In the genomic region with DNA sequence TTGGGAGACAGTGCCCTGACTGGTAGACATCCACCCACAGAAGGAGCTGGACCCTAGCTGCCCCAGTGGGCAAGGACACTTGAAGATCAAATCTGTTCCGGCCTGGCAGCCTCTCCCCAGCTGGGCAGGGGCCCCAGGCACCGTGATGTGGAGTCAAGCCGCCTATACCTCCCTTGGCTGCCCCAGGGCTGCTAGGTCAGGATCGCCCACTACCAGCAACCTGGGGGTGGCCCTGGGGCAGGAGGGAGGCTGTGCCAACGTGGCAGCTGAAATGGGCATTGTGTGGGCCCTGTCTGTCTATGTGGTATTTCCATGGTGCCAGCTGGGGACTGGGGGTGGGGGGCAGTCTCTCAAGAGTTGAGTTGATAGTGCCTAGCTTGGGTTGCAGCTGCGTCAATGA, we compare ENCODE assay signal across 7 cellular contexts. TPM values are rescaled to one million over a fixed set of nuclear protein-coding genes. Genes with fewer than 3 reads are reported as not detected.
DNase-seq lines count a peak whose midpoint lies in the region; ATAC-seq and TF ChIP-seq lines count a peak whose summit lies in the region.

No MANE protein-coding gene starts in this region.

- H3K9ac ChIP-seq in liver (ENCODE audit: low read depth in 1 of 2, low read length in 2 of 2), result peak overlapping the region; percentile 80 to 90

- no peak for TF ChIP-seq CTCF in body of pancreas (IDR thresholded peaks at IDR 0.05)
- no peak for TF ChIP-seq CTCF in liver (IDR thresholded peaks at IDR 0.05; ENCODE audit: low read depth, low read length, missing input control)
- TF ChIP-seq CTCF in suprapubic skin (IDR thresholded peaks at IDR 0.05), result no peak

- H3K9me3 ChIP-seq in body of pancreas (no peaks in the 10 kb centered on the region), liver (ENCODE audit: control insufficient read depth in 4 of 4, low read length in 3 of 4) (no peaks in the 10 kb centered on the region), suprapubic skin (no peaks in the 10 kb centered on the region)

- H3K27me3 ChIP-seq in body of pancreas (no peaks in the 10 kb centered on the region), liver (ENCODE audit: control insufficient read depth in 4 of 4, insufficient read depth in 4 of 4, low read length in 3 of 4) (no peaks in the 10 kb centered on the region), suprapubic skin (no peaks in the 10 kb centered on the region)

- DNase-seq in Jurkat, Clone E6-1 (ENCODE audit: low read depth, low spot score), result no peak
- DNase-seq in body of pancreas (peak in 2 of 4 donors; percentile 27 to 47), suprapubic skin (ENCODE audit: low spot score in 2 of 2) (no peak), 8988T (no peak), epidermal melanocyte (ENCODE audit: insufficient read length, low spot score) (no peak), DMS53 treated with DMSO at 0.1 percent for 48 hours (lab: John Stamatoyannopoulos, UW; ENCODE audit: unreplicated experiment) (no peak)

- ATAC-seq in body of pancreas, result no peak

- TF ChIP-seq EP300 in suprapubic skin (IDR thresholded peaks at IDR 0.05), result no peak

- 13 to 20% methylated on average over 1 to 6 of the region's 6 CpGs for WGBS in body of pancreas, 2 donors
- 23% methylated on average over 6 of the region's 6 CpGs for WGBS in liver
- 17% methylated on average over 5 of the region's 6 CpGs for WGBS in suprapubic skin

- TF ChIP-seq POLR2A in body of pancreas (IDR thresholded peaks at IDR 0.05), result peak in 2 of 3 donors; percentile 11 to 15
- no peak for TF ChIP-seq POLR2A in suprapubic skin (IDR thresholded peaks at IDR 0.05)

- peaks cover 0 to 2% of the 10 kb centered on the region in 2 donors for H3K36me3 ChIP-seq in body of pancreas (replicated peaks in 1 of 2; ENCODE audit: insufficient read depth in 1 of 2, low read depth in 2 of 2)
- peaks cover 0 to 7% (median 5%) of the 10 kb centered on the region in 4 donors for H3K36me3 ChIP-seq in liver (ENCODE audit: control insufficient read depth in 4 of 4, insufficient read depth in 3 of 4, low read depth in 1 of 4, low read length in 3 of 4)
- peaks cover 28% of the 10 kb centered on the region for H3K36me3 ChIP-seq in suprapubic skin

- H3K4me3 ChIP-seq in Jurkat, Clone E6-1 (ENCODE audit: low read length), result peak overlapping the region; percentile 84
- H3K4me3 ChIP-seq in body of pancreas (peak overlapping the region; percentile 72 to 90), liver (ENCODE audit: low read depth in 1 of 3, low read length in 3 of 3) (peak overlapping the region; percentile 81 to 92 (median 83)), suprapubic skin (peak overlapping the region; percentile 73)

- no peak for TF ChIP-seq RAD21 in liver (IDR thresholded peaks at IDR 0.05)

- peaks cover 63% of the 10 kb centered on the region for H3K4me1 ChIP-seq in body of pancreas
- peaks cover 7 to 54% (median 45%) of the 10 kb centered on the region in 4 donors for H3K4me1 ChIP-seq in liver (ENCODE audit: control insufficient read depth in 4 of 4, insufficient read depth in 4 of 4, low read length in 3 of 4)
- peaks cover 46% of the 10 kb centered on the region for H3K4me1 ChIP-seq in suprapubic skin

- intact Hi-C loops in body of pancreas (cut with DNase I), result no loop called here

- H3K27ac ChIP-seq in body of pancreas (peak overlapping the region; percentile 82 to 96 (median 86)), liver (ENCODE audit: low read depth in 1 of 2, low read length in 2 of 2) (peak overlapping the region; percentile 81 to 82), suprapubic skin (peak overlapping the region; percentile 74)

TF ChIP-seq in liver, 16 proteins besides CTCF, POLR2A, EP300 and RAD21:
- no peak for TF ChIP-seq TAF1 (conservative IDR thresholded peaks at IDR 0.05)
- no peak for TF ChIP-seq FOXA2 (IDR thresholded peaks at IDR 0.05)
TF ChIP-seq in liver: peak in this region for 0.

RNA-seq across cellular contexts. Expression of a gene that starts 0.9 kb away (rescaled TPM):
- 38.9 TPM for polyA plus RNA-seq in Jurkat, Clone E6-1 (2012; ENCODE audit: insufficient read depth, insufficient read length)
- total RNA-seq in body of pancreas, result 100 to 1,000 TPM in 1 of 2 donors, 10 to 100 TPM in 1; 27.0 to 119 TPM
- 10 to 100 TPM in 1 of 2 donors, 1 to 10 TPM in 1; 8.6 to 24.5 TPM for total RNA-seq in liver
- polyA plus RNA-seq in liver, result 10 to 100 TPM; 32.4 to 36.6 TPM
- total RNA-seq in suprapubic skin, result 100 to 1,000 TPM in 2 of 4 donors, 10 to 100 TPM in 2; 33.2 to 114 (median 69.6) TPM

RNA-seq across cellular contexts. Expression of a gene that starts 33.9 kb away (rescaled TPM):
- 4.3 TPM for polyA plus RNA-seq in Jurkat, Clone E6-1 (2012; ENCODE audit: insufficient read depth, insufficient read length)
- total RNA-seq in body of pancreas (not detected), liver (under 1 TPM; 0.50 to 0.84 TPM), suprapubic skin (under 1 TPM in 1 of 4 donors, not detected in 3; 0.68 TPM)
- under 1 TPM in 1 of 2 donors, not detected in 1; 0.67 TPM for polyA plus RNA-seq in liver

RNA-seq across cellular contexts. Expression of a gene that starts 40.2 kb away (rescaled TPM):
- 14.3 TPM for polyA plus RNA-seq in Jurkat, Clone E6-1 (2012; ENCODE audit: insufficient read depth, insufficient read length)
- 10 to 100 TPM; 31.0 to 36.3 TPM for total RNA-seq in body of pancreas
- 1 to 10 TPM in 1 of 2 donors, under 1 TPM in 1; 0.79 to 4.4 TPM for total RNA-seq in liver
- 1 to 10 TPM; 1.1 to 1.8 TPM for polyA plus RNA-seq in liver
- 100 to 1,000 TPM in 3 of 4 donors, 10 to 100 TPM in 1; 85.9 to 229 (median 198) TPM for total RNA-seq in suprapubic skin

RNA-seq across cellular contexts. Expression of a gene that starts 54.4 kb away (rescaled TPM):
- polyA plus RNA-seq in Jurkat, Clone E6-1 (2012; ENCODE audit: insufficient read depth, insufficient read length), result 28.6 TPM
- 10 to 100 TPM; 20.0 to 31.0 TPM for total RNA-seq in body of pancreas
- 10 to 100 TPM in 1 of 2 donors, 1 to 10 TPM in 1; 7.4 to 26.1 TPM for total RNA-seq in liver
- polyA plus RNA-seq in liver, result 1 to 10 TPM in 1 of 2 donors, under 1 TPM in 1; 0.90 to 6.7 TPM
- 10 to 100 TPM; 21.5 to 26.2 (median 23.7) TPM for total RNA-seq in suprapubic skin

Comparison
In these comparisons a context has a peak if more than half of its experiments do, and no peak if none do; other contexts are left out.
1. POLR2A ChIP-seq: peak in body of pancreas (2 of 3); none in suprapubic skin (0 of 2).
2. RNA of a gene that starts 40.2 kb away (total RNA-seq): 85.9 to 229 TPM in suprapubic skin and 31.0 to 36.3 TPM in body of pancreas; 0.79 to 4.4 TPM in liver; every median in the first group is over 4 times any median in the second.
3. Peak in every context shown above with its lines, with median percentiles within 50 percentile points of each other: H3K4me3 ChIP-seq and H3K27ac ChIP-seq.